8 cellular contexts compared by ENCODE assay signal in genomic region chr3:46981932-46982471, GRCh38. TPM values are rescaled to one million over a fixed set of nuclear protein-coding genes. Genes with fewer than 3 reads are reported as not detected.
DNase-seq lines count a peak whose midpoint lies in the region; ATAC-seq and TF ChIP-seq lines count a peak whose summit lies in the region.

No MANE protein-coding gene starts in this region.

- peak overlapping the region; percentile 70 for H3K4me3 Mint-ChIP-seq in activated naive CD8-positive, alpha-beta T cell treated with anti-CD3 and anti-CD28 coated beads, Interleukin-2, amount 10 ng/mL, durations not matched to agents 7 days and 5 days
- H3K4me3 Mint-ChIP-seq in activated naive CD8-positive, alpha-beta T cell treated with anti-CD3 and anti-CD28 coated beads, Interleukin-2, amount 50 U/mL, for 24 hours: no peak overlapping the region

- peak overlapping the region; percentile 64 for H3K27ac Mint-ChIP-seq in activated naive CD8-positive, alpha-beta T cell treated with anti-CD3 and anti-CD28 coated beads, Interleukin-2, amount 10 ng/mL, durations not matched to agents 7 days and 5 days
- H3K27ac Mint-ChIP-seq in activated naive CD8-positive, alpha-beta T cell treated with anti-CD3 and anti-CD28 coated beads, Interleukin-2, amount 50 U/mL, for 24 hours: no peak overlapping the region

- POLR2A ChIA-PET in activated naive CD8-positive, alpha-beta T cell treated with anti-CD3 and anti-CD28 coated beads, Interleukin-2, amount 10 ng/mL, durations not matched to agents 7 days and 5 days (lab: Charles Lee): interaction anchor here (0.6 to 1.6 kb wide), 4 partner anchors 10 to 615 kb away, joined by 3 to 4 read pairs (median 3); no protein-coding TSS in a partner anchor

- no peak for DNase-seq in activated naive CD8-positive, alpha-beta T cell treated with anti-CD3 and anti-CD28 coated beads, Interleukin-2, amount 10 ng/mL, durations not matched to agents 7 days and 5 days
- DNase-seq in activated naive CD8-positive, alpha-beta T cell treated with anti-CD3 and anti-CD28 coated beads, Interleukin-2, amount 50 U/mL, for 24 hours: no peak
- no peak for DNase-seq in coronary artery (ENCODE audit: low spot score)
- DNase-seq in lung microvascular endothelial cell (ENCODE audit: low read depth in 2 of 2): peak; percentile 40 to 53
- DNase-seq in vagina (ENCODE audit: extremely low spot score in 2 of 2): no peak
- DNase-seq in testis: no peak
- DNase-seq in DMS79 treated with DMSO at 0.1 percent for 48 hours (lab: John Stamatoyannopoulos, UW): no peak

- H3K9me3 ChIP-seq in vagina (no peaks in the 10 kb centered on the region), testis (no peaks in the 10 kb centered on the region)

- TF ChIP-seq POLR2A in vagina (IDR thresholded peaks at IDR 0.05): no peak
- TF ChIP-seq POLR2A in testis (IDR thresholded peaks at IDR 0.05): no peak

- peaks cover 56% of the 10 kb centered on the region for H3K4me1 Mint-ChIP-seq in activated naive CD8-positive, alpha-beta T cell treated with anti-CD3 and anti-CD28 coated beads, Interleukin-2, amount 10 ng/mL, durations not matched to agents 7 days and 5 days
- H3K4me1 Mint-ChIP-seq in activated naive CD8-positive, alpha-beta T cell treated with anti-CD3 and anti-CD28 coated beads, Interleukin-2, amount 50 U/mL, for 24 hours: peaks cover 67% of the 10 kb centered on the region

- H3K4me3 ChIP-seq in coronary artery (peak overlapping the region; percentile 37), vagina (peak overlapping the region; percentile 35 to 58), testis (no peak overlapping the region)

- H3K36me3 Mint-ChIP-seq in activated naive CD8-positive, alpha-beta T cell treated with anti-CD3 and anti-CD28 coated beads, Interleukin-2, amount 10 ng/mL, durations not matched to agents 7 days and 5 days: peaks cover 9% of the 10 kb centered on the region
- H3K36me3 Mint-ChIP-seq in activated naive CD8-positive, alpha-beta T cell treated with anti-CD3 and anti-CD28 coated beads, Interleukin-2, amount 50 U/mL, for 24 hours (ENCODE audit: low read depth): no peaks in the 10 kb centered on the region

- no peaks in the 10 kb centered on the region for H3K36me3 ChIP-seq in vagina
- H3K36me3 ChIP-seq in testis (ENCODE audit: low read depth, missing control alignments): no peaks in the 10 kb centered on the region

- H3K9me3 Mint-ChIP-seq in activated naive CD8-positive, alpha-beta T cell treated with anti-CD3 and anti-CD28 coated beads, Interleukin-2, amount 10 ng/mL, durations not matched to agents 7 days and 5 days: no peaks in the 10 kb centered on the region
- H3K9me3 Mint-ChIP-seq in activated naive CD8-positive, alpha-beta T cell treated with anti-CD3 and anti-CD28 coated beads, Interleukin-2, amount 50 U/mL, for 24 hours: no peaks in the 10 kb centered on the region

- TF ChIP-seq CTCF in coronary artery (IDR thresholded peaks at IDR 0.05) (no peak), vagina (IDR thresholded peaks at IDR 0.05) (no peak), testis (IDR thresholded peaks at IDR 0.05) (no peak)

- WGBS in testis, 2 donors: 63 to 80% methylated on average over 1 to 5 of the region's 5 CpGs

- no peak for ATAC-seq in activated naive CD8-positive, alpha-beta T cell treated with anti-CD3 and anti-CD28 coated beads, Interleukin-2, amount 10 ng/mL, durations not matched to agents 7 days and 5 days (ENCODE audit: low read depth)
- ATAC-seq in activated naive CD8-positive, alpha-beta T cell treated with anti-CD3 and anti-CD28 coated beads, Interleukin-2, amount 50 U/mL, for 24 hours: no peak
- no peak for ATAC-seq in GM21529 (IDR thresholded peaks at IDR 0.05; ENCODE audit: unreplicated experiment)

- H3K27ac ChIP-seq in coronary artery (peak overlapping the region in 1 of 2 donors; percentile 58), vagina (peak overlapping the region; percentile 89), testis (no peak overlapping the region)

- intact Hi-C loops in vagina (cut with DNase I): no loop called here
- intact Hi-C loops in testis (cut with DNase I; ENCODE audit: low total_unique reads): no loop called here

- no peaks in the 10 kb centered on the region for H3K27me3 Mint-ChIP-seq in activated naive CD8-positive, alpha-beta T cell treated with anti-CD3 and anti-CD28 coated beads, Interleukin-2, amount 10 ng/mL, durations not matched to agents 7 days and 5 days
- no peaks in the 10 kb centered on the region for H3K27me3 Mint-ChIP-seq in activated naive CD8-positive, alpha-beta T cell treated with anti-CD3 and anti-CD28 coated beads, Interleukin-2, amount 50 U/mL, for 24 hours

- no peaks in the 10 kb centered on the region for H3K27me3 ChIP-seq in vagina
- no peaks in the 10 kb centered on the region for H3K27me3 ChIP-seq in testis

- H3K4me1 ChIP-seq in vagina (peaks cover 69% of the 10 kb centered on the region), testis (peaks cover 3% of the 10 kb centered on the region)

RNA-seq across cellular contexts. Expression of gene NBEAL2, which starts 2.5 kb away (rescaled TPM):
- 100 to 1,000 TPM; 165 to 178 TPM for total RNA-seq in activated naive CD8-positive, alpha-beta T cell treated with anti-CD3 and anti-CD28 coated beads, Interleukin-2, amount 10 ng/mL, durations not matched to agents 7 days and 5 days
- 14.2 and 16.5 TPM in 2 replicates for total RNA-seq in lung microvascular endothelial cell
- 227 TPM for total RNA-seq in vagina
- total RNA-seq in testis: 10 to 100 TPM; 40.2 to 44.8 TPM
- polyA plus RNA-seq in testis (ENCODE audit: insufficient read depth, low read depth, low replicate concordance): 16.2 TPM

RNA-seq across cellular contexts. Expression of gene CCDC12, which starts 5.5 kb away (rescaled TPM):
- total RNA-seq in activated naive CD8-positive, alpha-beta T cell treated with anti-CD3 and anti-CD28 coated beads, Interleukin-2, amount 10 ng/mL, durations not matched to agents 7 days and 5 days: 10 to 100 TPM; 58.6 to 60.0 TPM
- total RNA-seq in lung microvascular endothelial cell (19.8 and 31.2 TPM in 2 replicates), vagina (55.5 TPM), testis (10 to 100 TPM; 59.6 to 66.6 TPM)
- 43.3 TPM for polyA plus RNA-seq in testis (ENCODE audit: insufficient read depth, low read depth, low replicate concordance)

Comparison
In these comparisons a context has a peak if more than half of its experiments do, and no peak if none do; other contexts are left out.
1. DNase-seq: peak in lung microvascular endothelial cell (2 of 2); none in activated naive CD8-positive, alpha-beta T cell treated with anti-CD3 and anti-CD28 coated beads, Interleukin-2, amount 10 ng/mL, durations not matched to agents 7 days and 5 days (single experiment), activated naive CD8-positive, alpha-beta T cell treated with anti-CD3 and anti-CD28 coated beads, Interleukin-2, amount 50 U/mL, for 24 hours (single experiment), coronary artery (single experiment), vagina (0 of 2), testis (single experiment) and DMS79 treated with DMSO at 0.1 percent for 48 hours (single experiment).
2. H3K4me3 ChIP-seq: peak in coronary artery (single experiment) and vagina (2 of 2); none in testis (0 of 2).